ENCODE assay signal across 6 cellular contexts in the genomic region with DNA sequence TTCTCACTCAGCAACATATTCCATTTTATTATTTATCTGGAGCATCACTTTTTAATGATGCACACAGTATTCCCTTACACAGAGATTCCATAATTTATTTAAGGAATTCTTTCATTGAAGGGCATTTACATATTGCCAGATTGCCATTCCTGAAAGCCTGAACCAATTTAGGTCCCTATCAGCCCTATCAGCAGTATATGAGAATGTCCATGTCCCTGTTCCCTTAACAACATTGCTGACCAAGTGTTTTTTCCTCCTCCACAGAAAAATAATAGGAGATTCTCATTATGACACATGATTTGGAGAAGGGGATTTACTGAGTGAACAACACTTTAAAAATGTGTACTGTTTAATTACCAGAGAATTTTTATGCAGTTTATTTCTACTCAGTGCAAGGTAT.
"Had no signal": no experiment of that assay in that cellular context is flagged by ENCODE, and none has a peak within 500 bp of the region (broad histone marks: within the 10 kb centered on the region; RNA-seq: fewer than 3 reads in every experiment).

No MANE protein-coding gene starts in this region.

- DNase-seq: IMR-90, KBM-7, KG1 had no signal

- H3K27ac ChIP-seq: HL-60, KMS-11 had no signal

- H3K9ac ChIP-seq: KMS-11 had no signal

- FAIRE-seq: HTR-8/SVneo had no signal

- H3K4me2 ChIP-seq: KMS-11 had no signal
